Comparison of ENCODE assay signal across 8 cellular contexts in genomic region chr2:42101641-42102605, GRCh38. TPM values are rescaled to one million over a fixed set of nuclear protein-coding genes. Genes with fewer than 3 reads are reported as not detected.
DNase-seq lines count a peak whose midpoint lies in the region; ATAC-seq, FAIRE-seq and TF ChIP-seq lines count a peak whose summit lies in the region.

No MANE protein-coding gene starts in this region.

- peaks cover 2% of the 10 kb centered on the region; the same call in 1 of the 2 replicates for H3K23me2 ChIP-seq in H1 (ENCODE audit: low read depth, low read length)

- H3K9me3 Mint-ChIP-seq in activated CD4-positive, alpha-beta memory T cell treated with anti-CD3 and anti-CD28 coated beads for 36 hours, result peaks cover 13% of the 10 kb centered on the region

- peak overlapping the region; percentile 70 for H3K4ac ChIP-seq in H1 (replicated peaks; ENCODE audit: insufficient read length, low read depth, low read length)

- no peaks in the 10 kb centered on the region for H3K27me3 ChIP-seq in AG04450 (ENCODE audit: control insufficient read depth, insufficient read depth, low read length)
- H3K27me3 ChIP-seq in H1 (replicated peaks in 1 of 4; ENCODE audit: control insufficient read depth in 3 of 4, extremely low read depth in 1 of 4, insufficient read depth in 3 of 4, low read length in 3 of 4), result peaks cover 0 to 5% (median 0%) of the 10 kb centered on the region in 4 experiments; a peak in 3 of 7 replicates
- H3K27me3 ChIP-seq in mononuclear cell (ENCODE audit: insufficient read depth, low read length), result no peaks in the 10 kb centered on the region

- H3K9ac ChIP-seq in H1 (replicated peaks in 1 of 4; ENCODE audit: extremely low read depth in 1 of 4, low read depth in 3 of 4, low read length in 3 of 4), result peak overlapping the region in 3 of 4 experiments; percentile 30 to 80 (median 77); a peak in 4 of 7 replicates

- H3K4me3 ChIP-seq in AG04450 (ENCODE audit: low read depth, low read length) (peak overlapping the region; percentile 10), H1 (ENCODE audit: extremely low read depth in 1 of 4, insufficient read depth in 2 of 4, low read depth in 3 of 4, low read length in 4 of 4) (peak overlapping the region; percentile 22 to 64 (median 41)), mononuclear cell (ENCODE audit: low read length) (peak overlapping the region; percentile 23)

- peak overlapping the region; percentile 4 for H3K14ac ChIP-seq in H1 (ENCODE audit: insufficient read length)

- peak overlapping the region; percentile 91; the same call in 1 of the 2 replicates for H4K8ac ChIP-seq in H1 (ENCODE audit: extremely low read depth, insufficient read depth, low read length)

- no peak for TF ChIP-seq EP300 in H1 (IDR thresholded peaks at IDR 0.05; ENCODE audit: borderline replicate concordance in 1 of 2, low read depth in 2 of 2, low read length in 2 of 2)

- peak overlapping the region; percentile 98 for H3K18ac ChIP-seq in H1 (ENCODE audit: extremely low read depth, low read length)

- H3K36me3 ChIP-seq in H1 (ENCODE audit: control insufficient read depth in 2 of 4, insufficient read depth in 4 of 4, low read length in 3 of 4), result no peaks in the 10 kb centered on the region

- intact Hi-C loops in activated CD4-positive, alpha-beta memory T cell treated with anti-CD3 and anti-CD28 coated beads for 36 hours (cut with micrococcal nuclease), result loop anchor here (1.0 to 10.0 kb wide), 4 partner anchors 67 to 393 kb away; partner anchors contain the start of genes COX7A2L, EML4 and KCNG3

- WGBS in H1 (ENCODE audit: extremely low coverage in 1 of 2, insufficient coverage in 1 of 2, insufficient read length in 1 of 2, insufficient replicate concordance in 2 of 2, low coverage in 1 of 2, low lambda C conversion rate in 2 of 2, missing lambda C conversion rate in 1 of 2), 2 experiments, result 9% methylated on average over 44 of the region's 55 CpGs; no CpG with 5 or more reads in 1 of the 2 experiments

- peaks cover 51% of the 10 kb centered on the region for H3K4me1 Mint-ChIP-seq in activated CD4-positive, alpha-beta memory T cell treated with anti-CD3 and anti-CD28 coated beads for 36 hours (ENCODE audit: low read depth)

- H3K4me3 Mint-ChIP-seq in activated CD4-positive, alpha-beta memory T cell treated with anti-CD3 and anti-CD28 coated beads for 36 hours, result peak overlapping the region; percentile 76

- peak overlapping the region; percentile 63; the same call in 1 of the 2 replicates for H2AFZ ChIP-seq in H1 (ENCODE audit: low read length)

- H3K27ac ChIP-seq in AG04450 (ENCODE audit: low read depth, low read length) (peak overlapping the region; percentile 93), H1 (ENCODE audit: low read depth, low read length) (peak overlapping the region; percentile 83)

- POLR2A ChIA-PET in AG04450 (lab: Yijun Ruan, JAX) (interaction anchor here (0.6 to 1.0 kb wide), 2 partner anchors 16 to 31 kb away, joined by 3 read pairs; no protein-coding TSS in a partner anchor), H1 (lab: Charles Lee; ENCODE audit: partially characterized antibody) (interaction anchor here (0.6 kb wide), 1 partner anchor 204 kb away, joined by 4 read pairs; no protein-coding TSS in a partner anchor)
- POLR2A ChIA-PET in activated CD4-positive, alpha-beta memory T cell treated with anti-CD3 and anti-CD28 coated beads for 36 hours (lab: Charles Lee), result interaction anchor here (1.5 kb wide), 1 partner anchor 26 kb away, joined by 6 read pairs; no protein-coding TSS in a partner anchor

- H3K36me3 Mint-ChIP-seq in activated CD4-positive, alpha-beta memory T cell treated with anti-CD3 and anti-CD28 coated beads for 36 hours, result peaks cover 10% of the 10 kb centered on the region

- 0 out of 2 replicates have a peak overlapping the region, but pooled peaks have one; percentile 1 for H2AK5ac ChIP-seq in H1 (ENCODE audit: low read depth, low read length)

- H4K5ac ChIP-seq in H1 (ENCODE audit: insufficient read length, low read depth, low read length), result peak overlapping the region; percentile 79

- H3K4me1 ChIP-seq in H1 (replicated peaks in 1 of 4; ENCODE audit: control insufficient read depth in 3 of 4, insufficient read depth in 4 of 4, low read length in 3 of 4) (peaks cover 8 to 18% (median 13%) of the 10 kb centered on the region in 4 experiments), mononuclear cell (ENCODE audit: insufficient read depth, low read length) (peaks cover 98% of the 10 kb centered on the region)

- peak overlapping the region; percentile 93 for H4K91ac ChIP-seq in H1 (replicated peaks; ENCODE audit: insufficient read length, low read length)

- H3K27me3 Mint-ChIP-seq in activated CD4-positive, alpha-beta memory T cell treated with anti-CD3 and anti-CD28 coated beads for 36 hours, result no peaks in the 10 kb centered on the region

- TF ChIP-seq RAD21 in H1 (IDR thresholded peaks at IDR 0.05 in 1 of 2, conservative IDR thresholded peaks at IDR 0.05 in 1 of 2; ENCODE audit: low read depth in 2 of 2, low read length in 2 of 2), result no peak

- peak overlapping the region; percentile 41 for H2BK12ac ChIP-seq in H1 (ENCODE audit: low read depth, low read length)

- H2BK5ac ChIP-seq in H1 (ENCODE audit: low read depth, low read length), result peak overlapping the region; percentile 82

- H3K4me2 ChIP-seq in H1 (ENCODE audit: insufficient read depth in 1 of 2, low read depth in 2 of 2, low read length in 2 of 2), result peak overlapping the region; percentile 84 to 85

- peak; percentile 52 for ATAC-seq in GM19351 (IDR thresholded peaks at IDR 0.05; ENCODE audit: unreplicated experiment)
- ATAC-seq in HG03469 (IDR thresholded peaks at IDR 0.05; ENCODE audit: unreplicated experiment), result peak; percentile 44

- no peak for FAIRE-seq in H1 (lab: Jason Lieb, UNC)

- H3K79me2 ChIP-seq in H1 (ENCODE audit: control insufficient read depth in 1 of 2, insufficient read depth in 2 of 2, low read length in 2 of 2), result no peaks in the 10 kb centered on the region

- peak overlapping the region; percentile 63; the same call in 1 of the 2 replicates for H2BK20ac ChIP-seq in H1 (ENCODE audit: low read length)

- CTCF ChIA-PET in AG04450 (lab: Charles Lee) (interaction anchor here (0.6 kb wide), 3 partner anchors 39 to 248 kb away, joined by 3 to 6 read pairs (median 4); no protein-coding TSS in a partner anchor), H1 (lab: Charles Lee; ENCODE audit: partially characterized antibody) (interaction anchor here (2.0 kb wide), 1 partner anchor 12 kb away, joined by 7 read pairs; no protein-coding TSS in a partner anchor)
- CTCF ChIA-PET in activated CD4-positive, alpha-beta memory T cell treated with anti-CD3 and anti-CD28 coated beads for 36 hours (lab: Charles Lee), result interaction anchor here (1.4 kb wide), 1 partner anchor 94 kb away, joined by 3 read pairs; no protein-coding TSS in a partner anchor

- H3K9me3 ChIP-seq in AG04450 (ENCODE audit: control insufficient read depth, insufficient read depth, low read length) (peaks cover 15% of the 10 kb centered on the region), H1 (ENCODE audit: insufficient read depth in 2 of 2, low read depth in 1 of 2, low read length in 1 of 2) (peaks cover 2 to 7% of the 10 kb centered on the region in 2 experiments), mononuclear cell (ENCODE audit: low read depth, low read length) (no peaks in the 10 kb centered on the region)

- no peak overlapping the region for H2BK120ac ChIP-seq in H1 (replicated peaks; ENCODE audit: low read depth, low read length)

- H3K56ac ChIP-seq in H1 (replicated peaks; ENCODE audit: insufficient read length, low read depth, low read length), result peak overlapping the region; percentile 65

- no peaks in the 10 kb centered on the region for H4K20me1 ChIP-seq in H1 (replicated peaks in 1 of 2; ENCODE audit: control insufficient read depth in 1 of 2, insufficient read depth in 2 of 2, low read length in 2 of 2)

- DNase-seq in AG04450 (ENCODE audit: low read depth, low spot score) (peak; percentile 80), H1 (ENCODE audit: low read depth in 1 of 2, low spot score in 2 of 2) (peak in 1 of 2 experiments; percentile 77), T1000 (lab: John Stamatoyannopoulos, UW) (no peak)
- peak; percentile 91 for DNase-seq in activated CD4-positive, alpha-beta memory T cell treated with anti-CD3 and anti-CD28 coated beads for 36 hours
- DNase-seq in stimulated activated CD8-positive, alpha-beta memory T cell treated with anti-CD3 and anti-CD28 coated beads, Interleukin-4, amount 100 ng/mL, for 48 hours, result peak; percentile 89

- TF ChIP-seq CTCF in AG04450 (IDR thresholded peaks at IDR 0.05; ENCODE audit: low read depth, low read length) (no peak), H1 (IDR thresholded peaks at IDR 0.05; ENCODE audit: control extremely low read depth in 1 of 3, insufficient read depth in 1 of 3, low read depth in 1 of 3, low read length in 3 of 3) (no peak)

- H2BK15ac ChIP-seq in H1 (ENCODE audit: low read length), result no peak overlapping the region; the same call in 1 of the 2 replicates

- peak overlapping the region; percentile 87 for H3K27ac Mint-ChIP-seq in activated CD4-positive, alpha-beta memory T cell treated with anti-CD3 and anti-CD28 coated beads for 36 hours

- no peak; a peak in 2 of 3 replicates for TF ChIP-seq POLR2A in H1 (IDR thresholded peaks at IDR 0.05; ENCODE audit: control extremely low read depth in 1 of 2, low read depth in 2 of 2, low read length in 2 of 2)

- no peaks in the 10 kb centered on the region for H3K79me1 ChIP-seq in H1 (ENCODE audit: low read depth, low read length)

- no peak overlapping the region for H3K23ac ChIP-seq in H1 (ENCODE audit: insufficient read length)

TF ChIP-seq in H1, 55 proteins besides CTCF, POLR2A, EP300 and RAD21 (continues in another document):
- TF ChIP-seq RBBP5 (IDR thresholded peaks at IDR 0.05; ENCODE audit: borderline replicate concordance, low read depth, low read length), result peak; percentile 39; the same call in 1 of the 2 replicates
- TF ChIP-seq MAX (IDR thresholded peaks at IDR 0.05), result peak; percentile 94
- no peak for TF ChIP-seq KDM4A (IDR thresholded peaks at IDR 0.05; ENCODE audit: low read depth, low read length, severe bottlenecking)

RNA-seq across cellular contexts. Expression of gene PKDCC, which starts 54.1 kb away (rescaled TPM):
- polyA plus RNA-seq in AG04450 (2011; rRNA removed) (87.0 and 107 TPM in 2 replicates), H1 (2011; rRNA removed) (80.1 and 115 TPM in 2 replicates)
- 180 and 228 TPM in 2 replicates for polyA minus RNA-seq in AG04450 (2011; rRNA and poly(A)+ RNA removed)
- total RNA-seq in activated CD4-positive, alpha-beta memory T cell treated with anti-CD3 and anti-CD28 coated beads for 36 hours, result not detected
- 48.0 and 49.9 TPM in 2 replicates for total RNA-seq in H1 (2021; fragmentation: NEBNext Ultra II Directional; extraction: Animal tissue kit (Norgen Biotek cat#: 25700))
- polyA plus RNA-seq in H1 (2011; cell fraction: cytosol; rRNA removed), result 148 TPM
- 347 TPM for polyA plus RNA-seq in H1 (2011; cell fraction: nucleus; rRNA removed)
- 37.2 to 63.9 TPM (median 58.3 TPM) in 4 replicates for polyA plus RNA-seq in H1 (2012, experiment 1 of 2)
- polyA plus RNA-seq in H1 (2012, experiment 2 of 2), result 59.7 TPM
- polyA plus RNA-seq in H1 (2013, experiment 1 of 2), result 8.0 TPM
- polyA plus RNA-seq in H1 (2013, experiment 2 of 2), result 7.8 TPM
- 84.3 and 179 TPM in 2 replicates for polyA minus RNA-seq in H1 (2011; rRNA and poly(A)+ RNA removed)
- polyA minus RNA-seq in H1 (2011; cell fraction: cytosol; rRNA and poly(A)+ RNA removed), result 55.0 TPM
- polyA minus RNA-seq in H1 (2011; cell fraction: nucleus; rRNA and poly(A)+ RNA removed), result 79.6 TPM
- total RNA-seq in mononuclear cell, result not detected

Comparison
In these comparisons a context has a peak if more than half of its experiments do, and no peak if none do; other contexts are left out.
1. RNA of gene PKDCC, which starts 54.1 kb away (total RNA-seq): 48.0 to 49.9 TPM in H1; not detected in activated CD4-positive, alpha-beta memory T cell treated with anti-CD3 and anti-CD28 coated beads for 36 hours and not detected in mononuclear cell (single experiment); every median in the first group is over 10 times any median in the second.
2. Peak in every context shown above with its lines, with median percentiles within 50 percentile points of each other: H3K4me3 ChIP-seq.